Comparison of ENCODE assay signal across 7 cellular contexts in genomic region chr20:50224553-50225255, GRCh38. TPM values are rescaled to one million over a fixed set of nuclear protein-coding genes. Genes with fewer than 3 reads are reported as not detected.
DNase-seq lines count a peak whose midpoint lies in the region; ATAC-seq lines count a peak whose summit lies in the region.

No MANE protein-coding gene starts in this region.

- no peak for ATAC-seq in HG03175 (IDR thresholded peaks at IDR 0.05; ENCODE audit: unreplicated experiment)

- DNase-seq in LHCN-M2 (ENCODE audit: low read depth) (peak; percentile 74), dermis blood vessel endothelial cell (peak; percentile 46), medulla oblongata (ENCODE audit: extremely low spot score) (peak; percentile 22), ureter (ENCODE audit: low spot score) (peak; percentile 70), NCI-H2171 treated with DMSO at 0.1 percent for 48 hours (lab: John Stamatoyannopoulos, UW) (no peak)
- no peak for DNase-seq in activated naive CD4-positive, alpha-beta T cell treated with anti-CD3 and anti-CD28 coated beads, Interleukin-2, amount 50 U/mL, for 16 hours

RNA-seq across cellular contexts. Expression of gene CEBPB, which starts 34.1 kb away (rescaled TPM):
- 54.9 and 59.3 TPM in 2 replicates for total RNA-seq in LHCN-M2 (2014; rRNA removed)
- 13.4 TPM for polyA plus RNA-seq in LHCN-M2 (2012)
- total RNA-seq in dermis blood vessel endothelial cell = 18.4 and 29.1 TPM in 2 replicates
- 59.3 TPM for total RNA-seq in ureter

Comparison
In these comparisons a context has a peak if more than half of its experiments do, and no peak if none do; other contexts are left out.
1. DNase-seq: peak in LHCN-M2 (single experiment), dermis blood vessel endothelial cell (single experiment), medulla oblongata (single experiment) and ureter (single experiment); none in NCI-H2171 treated with DMSO at 0.1 percent for 48 hours (single experiment) and activated naive CD4-positive, alpha-beta T cell treated with anti-CD3 and anti-CD28 coated beads, Interleukin-2, amount 50 U/mL, for 16 hours (single experiment).